9 cellular contexts compared by ENCODE assay signal in genomic region chr7:5997210-5997808, GRCh38. TPM values are rescaled to one million over a fixed set of nuclear protein-coding genes. Genes with fewer than 3 reads are reported as not detected.
DNase-seq lines count a peak whose midpoint lies in the region; ATAC-seq and TF ChIP-seq lines count a peak whose summit lies in the region.
"Had no signal": no experiment of that assay in that cellular context is flagged by ENCODE, and none has a peak within 500 bp of the region (broad histone marks: within the 10 kb centered on the region; RNA-seq: fewer than 3 reads in every experiment).

No MANE protein-coding gene starts in this region.

- no peaks in the 10 kb centered on the region for H3K9me3 Mint-ChIP-seq in Calu3 (ENCODE audit: low read depth, unreplicated experiment)
- no peaks in the 10 kb centered on the region for H3K9me3 Mint-ChIP-seq in activated T-cell treated with anti-CD3 and anti-CD28 coated beads, Interleukin-2, amount 50 U/mL, for 72 hours

- H2AK5ac ChIP-seq in trophoblast cell (ENCODE audit: low read length) = no peak overlapping the region

- CTCF ChIA-PET in Calu3 (lab: Charles Lee) = interaction anchor here (0.6 to 1.8 kb wide), 9 partner anchors 10 to 577 kb away, joined by 3 to 22 read pairs (median 4); partner anchors contain the start of genes AIMP2 and PMS2

- H3K4me1 ChIP-seq in gastroesophageal sphincter = peaks cover 0 to 6% (median 0%) of the 10 kb centered on the region in 3 donors
- peaks cover 2 to 3% of the 10 kb centered on the region in 2 experiments for H3K4me1 ChIP-seq in trophoblast cell (ENCODE audit: control insufficient read depth in 1 of 2, insufficient read depth in 2 of 2, low read length in 2 of 2)

- no peak overlapping the region for H2AFZ ChIP-seq in trophoblast cell (ENCODE audit: insufficient read depth, low read length, poor library complexity)

- H3K4me2 ChIP-seq in trophoblast cell (ENCODE audit: low read length) = no peak overlapping the region

- no peak overlapping the region for H3K23ac ChIP-seq in trophoblast cell (ENCODE audit: low read length)

- no peaks in the 10 kb centered on the region for H3K27me3 Mint-ChIP-seq in Calu3 (ENCODE audit: unreplicated experiment)
- no peaks in the 10 kb centered on the region for H3K27me3 Mint-ChIP-seq in activated T-cell treated with anti-CD3 and anti-CD28 coated beads, Interleukin-2, amount 50 U/mL, for 72 hours (ENCODE audit: low read depth)

- TF ChIP-seq CTCF in Calu3 (IDR thresholded peaks at IDR 0.05; ENCODE audit: unreplicated experiment) (peak; percentile 36), HL-60 (IDR thresholded peaks at IDR 0.05; ENCODE audit: insufficient read depth, low read length) (peak; percentile 20), gastroesophageal sphincter (IDR thresholded peaks at IDR 0.05) (peak; percentile 37 to 66 (median 58))

- no peak overlapping the region for H3K18ac ChIP-seq in trophoblast cell (ENCODE audit: low read length)

- intact Hi-C loops in Calu3 (cut with micrococcal nuclease; ENCODE audit: unreplicated experiment) = loop anchor here (1.0 to 5.0 kb wide), 3 partner anchors 109 to 440 kb away; no protein-coding TSS in a partner anchor

- no peak overlapping the region for H2BK120ac ChIP-seq in trophoblast cell (ENCODE audit: insufficient read depth, low read length, poor library complexity)

- no peak for TF ChIP-seq EP300 in gastroesophageal sphincter (IDR thresholded peaks at IDR 0.05)

- no peak overlapping the region for H4K8ac ChIP-seq in trophoblast cell (ENCODE audit: low read depth, low read length)

- H3K4ac ChIP-seq in trophoblast cell (ENCODE audit: low read depth, low read length) = no peak overlapping the region

- no peak overlapping the region for H4K91ac ChIP-seq in trophoblast cell (ENCODE audit: low read depth, low read length)

- no peak overlapping the region for H3K27ac Mint-ChIP-seq in Calu3 (ENCODE audit: unreplicated experiment)
- H3K27ac Mint-ChIP-seq in activated T-cell treated with anti-CD3 and anti-CD28 coated beads, Interleukin-2, amount 50 U/mL, for 72 hours = no peak overlapping the region

- peak; percentile 67 for DNase-seq in Calu3
- DNase-seq in HL-60 (ENCODE audit: low read depth in 1 of 2, low spot score in 1 of 2) = peak in 1 of 2 experiments; percentile 60
- DNase-seq in NOMO-1 (lab: John Stamatoyannopoulos, UW; ENCODE audit: unreplicated experiment in 2 of 2) = peak; percentile 16 to 64
- peak; percentile 41 to 42 for DNase-seq in activated T-cell treated with anti-CD3 and anti-CD28 coated beads, Interleukin-2, amount 50 U/mL, for 72 hours
- DNase-seq in trophoblast cell = peak; percentile 43 to 79

- ATAC-seq in activated T-cell treated with anti-CD3 and anti-CD28 coated beads, Interleukin-2, amount 50 U/mL, for 72 hours (replicated peaks in 1 of 2) = peak; percentile 43 to 53
- ATAC-seq in gastroesophageal sphincter = peak; percentile 66
- no peak for ATAC-seq in GM19035 (IDR thresholded peaks at IDR 0.05; ENCODE audit: unreplicated experiment)
- no peak for ATAC-seq in HG03280 (IDR thresholded peaks at IDR 0.05; ENCODE audit: unreplicated experiment)

- no peak overlapping the region for H2BK12ac ChIP-seq in trophoblast cell (ENCODE audit: low read length)

- H3K4me3 ChIP-seq in HL-60 (replicated peaks; ENCODE audit: insufficient read depth, low read length) = no peak overlapping the region
- H3K4me3 ChIP-seq in gastroesophageal sphincter = no peak overlapping the region
- no peak overlapping the region for H3K4me3 ChIP-seq in trophoblast cell (ENCODE audit: low read depth, low read length)

- H3K36me3 ChIP-seq in gastroesophageal sphincter (peaks cover 0 to 89% of the 10 kb centered on the region in 2 donors), trophoblast cell (ENCODE audit: control insufficient read depth in 1 of 2, insufficient read depth in 2 of 2, low read length in 2 of 2) (peaks cover 12 to 28% of the 10 kb centered on the region in 2 experiments)

- H3K14ac ChIP-seq in trophoblast cell (ENCODE audit: low read length) = no peak overlapping the region

- H3K79me1 ChIP-seq in trophoblast cell (ENCODE audit: low read length) = no peaks in the 10 kb centered on the region

- no peak for TF ChIP-seq POLR2A in gastroesophageal sphincter (IDR thresholded peaks at IDR 0.05)

- WGBS in gastroesophageal sphincter (ENCODE audit: low coverage in 1 of 2), 2 donors = 46 to 47% methylated on average over 6 to 10 of the region's 10 CpGs
- WGBS in trophoblast cell (ENCODE audit: extremely low coverage, insufficient coverage, insufficient read length) = no CpG with 5 or more reads among the region's 10 CpGs

- no peaks in the 10 kb centered on the region for H3K27me3 ChIP-seq in HL-60 (ENCODE audit: insufficient read depth, poor library complexity, severe bottlenecking)
- H3K27me3 ChIP-seq in gastroesophageal sphincter = no peaks in the 10 kb centered on the region
- H3K27me3 ChIP-seq in trophoblast cell (ENCODE audit: insufficient read depth, low read length) = no peaks in the 10 kb centered on the region

- no peak overlapping the region for H4K12ac ChIP-seq in trophoblast cell (ENCODE audit: low read depth, low read length)

- H3K9ac ChIP-seq in trophoblast cell (ENCODE audit: low read length) = no peak overlapping the region

- no peak overlapping the region for H2BK5ac ChIP-seq in trophoblast cell (ENCODE audit: low read depth, low read length, poor library complexity)

- H3K36me3 Mint-ChIP-seq in Calu3 (ENCODE audit: insufficient read depth, unreplicated experiment) = peaks cover 76% of the 10 kb centered on the region
- H3K36me3 Mint-ChIP-seq in activated T-cell treated with anti-CD3 and anti-CD28 coated beads, Interleukin-2, amount 50 U/mL, for 72 hours (ENCODE audit: insufficient read depth in 2 of 2) = peaks cover 8 to 29% of the 10 kb centered on the region in 2 donors

- no peak overlapping the region for H3K27ac ChIP-seq in HL-60 (replicated peaks)
- H3K27ac ChIP-seq in gastroesophageal sphincter = peak overlapping the region in 3 of 4 donors; percentile 19 to 50 (median 31)
- no peak overlapping the region for H3K27ac ChIP-seq in trophoblast cell (ENCODE audit: low read depth, low read length)

- H3K9me3 ChIP-seq in gastroesophageal sphincter (no peaks in the 10 kb centered on the region), trophoblast cell (ENCODE audit: insufficient read depth, low read depth, low read length) (no peaks in the 10 kb centered on the region)

- H3K79me2 ChIP-seq in trophoblast cell (ENCODE audit: control insufficient read depth, insufficient read depth, low read length, poor library complexity) = no peaks in the 10 kb centered on the region

- BruUV-seq in Calu3 (replicated peaks; lab: Mats Ljungman, UMichigan) = no TSS peak

- peaks cover 15% of the 10 kb centered on the region for H3K4me1 Mint-ChIP-seq in Calu3 (ENCODE audit: low read depth, unreplicated experiment)
- H3K4me1 Mint-ChIP-seq in activated T-cell treated with anti-CD3 and anti-CD28 coated beads, Interleukin-2, amount 50 U/mL, for 72 hours (ENCODE audit: low read depth) = no peaks in the 10 kb centered on the region

- H3K4me3 Mint-ChIP-seq in Calu3 (ENCODE audit: low read depth, unreplicated experiment) = no peak overlapping the region
- no peak overlapping the region for H3K4me3 Mint-ChIP-seq in activated T-cell treated with anti-CD3 and anti-CD28 coated beads, Interleukin-2, amount 50 U/mL, for 72 hours

RNA-seq across cellular contexts. Expression of gene PMS2, which starts 11.5 kb away (rescaled TPM):
- total RNA-seq in Calu3 (2022) (32.6 and 33.2 TPM in 2 replicates), gastroesophageal sphincter (10 to 100 TPM in 1 of 4 donors, 1 to 10 TPM in 3; 9.1 to 11.0 (median 9.5) TPM)
- total RNA-seq in activated T-cell treated with anti-CD3 and anti-CD28 coated beads, Interleukin-2, amount 50 U/mL, for 72 hours = 10 to 100 TPM; 22.6 to 28.9 TPM
- polyA plus RNA-seq in trophoblast cell (2013) = 8.4 TPM in 2 replicates

RNA-seq across cellular contexts. Expression of gene AIMP2, which starts 11.8 kb away (rescaled TPM):
- 74.2 and 85.9 TPM in 2 replicates for total RNA-seq in Calu3 (2022)
- total RNA-seq in activated T-cell treated with anti-CD3 and anti-CD28 coated beads, Interleukin-2, amount 50 U/mL, for 72 hours = 10 to 100 TPM; 42.2 to 49.9 TPM
- 10 to 100 TPM; 25.1 to 52.2 (median 38.1) TPM for total RNA-seq in gastroesophageal sphincter
- 61.7 and 61.9 TPM in 2 replicates for polyA plus RNA-seq in trophoblast cell (2013)

RNA-seq across cellular contexts. Expression of gene RSPH10B, which starts 26.8 kb away (rescaled TPM):
- total RNA-seq in Calu3 (2022) = 0.33 and 0.37 TPM in 2 replicates
- under 1 TPM; 0.28 to 0.91 TPM for total RNA-seq in activated T-cell treated with anti-CD3 and anti-CD28 coated beads, Interleukin-2, amount 50 U/mL, for 72 hours
- not detected for total RNA-seq in gastroesophageal sphincter
- polyA plus RNA-seq in trophoblast cell (2013) = 0.15 and 0.19 TPM in 2 replicates
- total RNA-seq: T-helper 2 cell treated with Interferon-gamma antibody and Interleukin-4, amounts not matched to agents 100 ng/mL and 5 ng/mL, for 36 hours had no signal

RNA-seq across cellular contexts. Expression of gene ANKRD61, which starts 33.9 kb away (rescaled TPM):
- total RNA-seq in Calu3 (2022) (0.47 and 0.59 TPM in 2 replicates), gastroesophageal sphincter (under 1 TPM in 1 of 4 donors, not detected in 3; 0.27 TPM)
- total RNA-seq in activated T-cell treated with anti-CD3 and anti-CD28 coated beads, Interleukin-2, amount 50 U/mL, for 72 hours = not detected
- 0.15 and 0.18 TPM in 2 replicates for polyA plus RNA-seq in trophoblast cell (2013)
- total RNA-seq: T-helper 2 cell treated with Interferon-gamma antibody and Interleukin-4, amounts not matched to agents 100 ng/mL and 5 ng/mL, for 36 hours had no signal

Comparison
In these comparisons a context has a peak if more than half of its experiments do, and no peak if none do; other contexts are left out.
1. H3K27ac ChIP-seq: peak in gastroesophageal sphincter (3 of 4); none in HL-60 (single experiment) and trophoblast cell (single experiment).
2. ATAC-seq: peak in activated T-cell treated with anti-CD3 and anti-CD28 coated beads, Interleukin-2, amount 50 U/mL, for 72 hours (2 of 2) and gastroesophageal sphincter (single experiment); none in GM19035 (single experiment) and HG03280 (single experiment).
3. Peak in every context shown above with its lines, with median percentiles within 50 percentile points of each other: CTCF ChIP-seq.